Comparison of ENCODE assay signal across 1 cellular context in genomic region chr1:156725683-156726280, GRCh38.
TF ChIP-seq lines count a peak whose summit lies in the region.

No MANE protein-coding gene starts in this region.

TF ChIP-seq in GM23338, 12 proteins besides CTCF, POLR2A, EP300 and RAD21 (continued from another document):
- TF ChIP-seq, protein P1, sequence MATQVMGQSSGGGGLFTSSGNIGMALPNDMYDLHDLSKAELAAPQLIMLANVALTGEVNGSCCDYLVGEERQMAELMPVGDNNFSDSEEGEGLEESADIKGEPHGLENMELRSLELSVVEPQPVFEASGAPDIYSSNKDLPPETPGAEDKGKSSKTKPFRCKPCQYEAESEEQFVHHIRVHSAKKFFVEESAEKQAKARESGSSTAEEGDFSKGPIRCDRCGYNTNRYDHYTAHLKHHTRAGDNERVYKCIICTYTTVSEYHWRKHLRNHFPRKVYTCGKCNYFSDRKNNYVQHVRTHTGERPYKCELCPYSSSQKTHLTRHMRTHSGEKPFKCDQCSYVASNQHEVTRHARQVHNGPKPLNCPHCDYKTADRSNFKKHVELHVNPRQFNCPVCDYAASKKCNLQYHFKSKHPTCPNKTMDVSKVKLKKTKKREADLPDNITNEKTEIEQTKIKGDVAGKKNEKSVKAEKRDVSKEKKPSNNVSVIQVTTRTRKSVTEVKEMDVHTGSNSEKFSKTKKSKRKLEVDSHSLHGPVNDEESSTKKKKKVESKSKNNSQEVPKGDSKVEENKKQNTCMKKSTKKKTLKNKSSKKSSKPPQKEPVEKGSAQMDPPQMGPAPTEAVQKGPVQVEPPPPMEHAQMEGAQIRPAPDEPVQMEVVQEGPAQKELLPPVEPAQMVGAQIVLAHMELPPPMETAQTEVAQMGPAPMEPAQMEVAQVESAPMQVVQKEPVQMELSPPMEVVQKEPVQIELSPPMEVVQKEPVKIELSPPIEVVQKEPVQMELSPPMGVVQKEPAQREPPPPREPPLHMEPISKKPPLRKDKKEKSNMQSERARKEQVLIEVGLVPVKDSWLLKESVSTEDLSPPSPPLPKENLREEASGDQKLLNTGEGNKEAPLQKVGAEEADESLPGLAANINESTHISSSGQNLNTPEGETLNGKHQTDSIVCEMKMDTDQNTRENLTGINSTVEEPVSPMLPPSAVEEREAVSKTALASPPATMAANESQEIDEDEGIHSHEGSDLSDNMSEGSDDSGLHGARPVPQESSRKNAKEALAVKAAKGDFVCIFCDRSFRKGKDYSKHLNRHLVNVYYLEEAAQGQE (IDR thresholded peaks at IDR 0.05; ENCODE audit: unreplicated experiment): no peak
- no peak for TF ChIP-seq STAT1 (IDR thresholded peaks at IDR 0.05; ENCODE audit: unreplicated experiment)
- no peak for TF ChIP-seq POLR2AphosphoS5 (IDR thresholded peaks at IDR 0.05; ENCODE audit: low read depth)
- TF ChIP-seq ZNF331 (CRISPR knock-in tag; IDR thresholded peaks at IDR 0.05; ENCODE audit: low read depth): no peak
- TF ChIP-seq CREB1 (CRISPR knock-in tag; IDR thresholded peaks at IDR 0.05; ENCODE audit: low read depth): no peak
